28 cellular contexts compared by ENCODE assay signal in genomic region chr5:11449217-11449616, GRCh38.
"Had no signal": no experiment of that assay in that cellular context is flagged by ENCODE, and none has a peak within 500 bp of the region (broad histone marks: within the 10 kb centered on the region; RNA-seq: fewer than 3 reads in every experiment).

No MANE protein-coding gene starts in this region.

- DNase-seq: activated B cell treated with CpG ODN at 0.5 μM for 24 hours; activated CD4-positive, alpha-beta memory T cell treated with anti-CD3 and anti-CD28 coated beads, Interleukin-2, amount 10 ng/mL, durations not matched to agents 7 days and 5 days; activated CD4-positive, alpha-beta T cell treated with anti-CD3 and anti-CD28 coated beads for 48 hours; activated CD8-positive, alpha-beta memory T cell treated with anti-CD3 and anti-CD28 coated beads, Interleukin-2, amount 50 U/mL, for 48 hours; activated gamma-delta T cell; activated naive CD4-positive, alpha-beta T cell; activated naive CD4-positive, alpha-beta T cell treated with anti-CD3 and anti-CD28 coated beads, Interleukin-2, amount 10 ng/mL, durations not matched to agents 7 days and 5 days; activated naive CD8-positive, alpha-beta T cell treated with anti-CD3 and anti-CD28 coated beads, Interleukin-2, amount 10 ng/mL, durations not matched to agents 7 days and 5 days; activated T-cell treated with anti-CD3 and anti-CD28 coated beads for 4 hours; activated T-cell treated with anti-CD3 and anti-CD28 coated beads, Interleukin-2, amount 50 U/mL, for 24 hours; activated T-cell treated with anti-CD3 and anti-CD28 coated beads, Interleukin-2, amount 50 U/mL, for 72 hours; brain microvascular endothelial cell; caudate nucleus; cortex of kidney; dermis blood vessel endothelial cell; effector CD4-positive, alpha-beta T cell; esophagus squamous epithelium; foreskin melanocyte; T-helper 1 cell; T-helper 17 cell; T1000; WERI-Rb-1 had no signal

- FAIRE-seq: bronchial epithelial cell, colon, endometrium, endothelial cell of umbilical vein had no signal

- H3K4me3 ChIP-seq: ascending aorta, esophagus squamous epithelium, gastroesophageal sphincter had no signal
